ENCODE assay signal across 18 cellular contexts in genomic region chr14:29738056-29738455, GRCh38.
DNase-seq lines count a peak whose midpoint lies in the region; ATAC-seq and TF ChIP-seq lines count a peak whose summit lies in the region.
"Had no signal": no experiment of that assay in that cellular context is flagged by ENCODE, and none has a peak within 500 bp of the region (broad histone marks: within the 10 kb centered on the region; RNA-seq: fewer than 3 reads in every experiment).

No MANE protein-coding gene starts in this region.

- TF ChIP-seq EP300 in sigmoid colon (IDR thresholded peaks at IDR 0.05): no peak

- no peak overlapping the region for H3K27ac ChIP-seq in MM.1S (ENCODE audit: low read length)
- peak overlapping the region in 3 of 4 donors; percentile 0 to 73 (median 49) for H3K27ac ChIP-seq in sigmoid colon
- H3K27ac ChIP-seq in naive thymus-derived CD4-positive, alpha-beta T cell (ENCODE audit: low read depth, low read length): no peak overlapping the region
- H3K27ac ChIP-seq: 22Rv1, A549, BLaER1 had no signal

- DNase-seq in NCI-H2029 treated with DMSO at 0.1 percent for 48 hours (lab: John Stamatoyannopoulos, UW) (peak; percentile 41), NCI-H2029 (lab: John Stamatoyannopoulos, UW) (no peak), MM.1S (peak; percentile 6), OCI-M1 (lab: John Stamatoyannopoulos, UW) (peak; percentile 33), sigmoid colon (no peak), CD14-positive monocyte (ENCODE audit: low spot score) (no peak)
- DNase-seq in naive thymus-derived CD4-positive, alpha-beta T cell: no peak
- no peak for DNase-seq in activated naive CD4-positive, alpha-beta T cell (lab: John Stamatoyannopoulos, UW)
- DNase-seq: Calu3; CD8-positive, alpha-beta T cell; DMS79 treated with DMSO at 0.1 percent for 48 hours; GF-D8; GOT3; H7 had no signal

- H3K27me3 Mint-ChIP-seq in naive thymus-derived CD4-positive, alpha-beta T cell: no peaks in the 10 kb centered on the region
- no peaks in the 10 kb centered on the region for H3K27me3 Mint-ChIP-seq in CD14-positive monocyte (ENCODE audit: low read depth in 3 of 3)

- H3K4me3 Mint-ChIP-seq in naive thymus-derived CD4-positive, alpha-beta T cell: no peak overlapping the region
- no peak overlapping the region for H3K4me3 Mint-ChIP-seq in CD14-positive monocyte
- H3K4me3 Mint-ChIP-seq: CD8-positive, alpha-beta T cell had no signal

- no peaks in the 10 kb centered on the region for H3K36me3 Mint-ChIP-seq in naive thymus-derived CD4-positive, alpha-beta T cell
- H3K36me3 Mint-ChIP-seq in CD14-positive monocyte: no peaks in the 10 kb centered on the region
- H3K36me3 Mint-ChIP-seq: CD8-positive, alpha-beta T cell had no signal

- H3K4me1 ChIP-seq in MM.1S (ENCODE audit: low read length): peaks cover 10% of the 10 kb centered on the region; the same call in 1 of the 2 replicates
- peaks cover 0 to 67% (median 47%) of the 10 kb centered on the region in 4 donors for H3K4me1 ChIP-seq in sigmoid colon
- H3K4me1 ChIP-seq in naive thymus-derived CD4-positive, alpha-beta T cell (ENCODE audit: control insufficient read depth in 2 of 2, insufficient read depth in 2 of 2, low read length in 2 of 2): no peaks in the 10 kb centered on the region
- H3K4me1 ChIP-seq: A549, BLaER1 had no signal

- H3K9ac ChIP-seq in MM.1S (ENCODE audit: low read length): no peak overlapping the region
- H3K9ac ChIP-seq: BLaER1 had no signal

- TF ChIP-seq CTCF in MM.1S (IDR thresholded peaks at IDR 0.05; ENCODE audit: low read length) (no peak), sigmoid colon (IDR thresholded peaks at IDR 0.05) (no peak), CD14-positive monocyte (IDR thresholded peaks at IDR 0.05) (no peak)

- H3K9me3 ChIP-seq in MM.1S (replicated peaks; ENCODE audit: insufficient read depth, low read length) (no peaks in the 10 kb centered on the region), sigmoid colon (no peaks in the 10 kb centered on the region)
- H3K9me3 ChIP-seq in naive thymus-derived CD4-positive, alpha-beta T cell (ENCODE audit: control insufficient read depth in 2 of 3, low read length in 3 of 3): no peaks in the 10 kb centered on the region
- H3K9me3 ChIP-seq: A549, BLaER1 had no signal

- no peak overlapping the region for H3K27ac Mint-ChIP-seq in naive thymus-derived CD4-positive, alpha-beta T cell
- no peak overlapping the region for H3K27ac Mint-ChIP-seq in CD14-positive monocyte
- H3K27ac Mint-ChIP-seq: CD8-positive, alpha-beta T cell had no signal

- H3K27me3 ChIP-seq in MM.1S (replicated peaks; ENCODE audit: insufficient read depth, low read length): no peaks in the 10 kb centered on the region
- H3K27me3 ChIP-seq in sigmoid colon: no peaks in the 10 kb centered on the region
- no peaks in the 10 kb centered on the region for H3K27me3 ChIP-seq in naive thymus-derived CD4-positive, alpha-beta T cell (ENCODE audit: control insufficient read depth in 2 of 2, insufficient read depth in 2 of 2, low read length in 2 of 2)
- H3K27me3 ChIP-seq: BLaER1 had no signal

- no peaks in the 10 kb centered on the region for H3K4me1 Mint-ChIP-seq in naive thymus-derived CD4-positive, alpha-beta T cell
- no peaks in the 10 kb centered on the region for H3K4me1 Mint-ChIP-seq in CD14-positive monocyte

- no peaks in the 10 kb centered on the region for H3K9me2 ChIP-seq in MM.1S (replicated peaks; ENCODE audit: insufficient read depth, low read length)

- POLR2A ChIA-PET in naive thymus-derived CD4-positive, alpha-beta T cell (lab: Charles Lee): no interaction called here

- no peaks in the 10 kb centered on the region for H3K79me2 ChIP-seq in MM.1S (ENCODE audit: low read length)

- H2AFZ ChIP-seq in MM.1S (ENCODE audit: low read length): no peak overlapping the region

- H3K4me3 ChIP-seq in MM.1S (ENCODE audit: low read length) (no peak overlapping the region), sigmoid colon (no peak overlapping the region)
- no peak overlapping the region for H3K4me3 ChIP-seq in naive thymus-derived CD4-positive, alpha-beta T cell (ENCODE audit: low read length)
- H3K4me3 ChIP-seq: A549, BLaER1 had no signal

- no peaks in the 10 kb centered on the region for H4K20me1 ChIP-seq in MM.1S (ENCODE audit: insufficient read depth, low read length)
- H4K20me1 ChIP-seq: BLaER1 had no signal

- whole genome bisulfite sequencing in sigmoid colon, 2 donors: 64 to 85% methylated on average over 1 of the region's 1 CpG

- TF ChIP-seq POLR2A in sigmoid colon (IDR thresholded peaks at IDR 0.05): no peak

- H3K36me3 ChIP-seq in MM.1S (replicated peaks; ENCODE audit: insufficient read depth, low read length): no peaks in the 10 kb centered on the region
- no peaks in the 10 kb centered on the region for H3K36me3 ChIP-seq in sigmoid colon
- H3K36me3 ChIP-seq in naive thymus-derived CD4-positive, alpha-beta T cell (ENCODE audit: control insufficient read depth in 2 of 3, insufficient read depth in 3 of 3, low read length in 3 of 3): no peaks in the 10 kb centered on the region
- H3K36me3 ChIP-seq: BLaER1 had no signal

- peaks cover 0 to 14% (median 4%) of the 10 kb centered on the region in 11 donors for H3K9me3 Mint-ChIP-seq in naive thymus-derived CD4-positive, alpha-beta T cell
- peaks cover 0 to 9% (median 3%) of the 10 kb centered on the region in 7 donors for H3K9me3 Mint-ChIP-seq in CD14-positive monocyte

- peak overlapping the region; percentile 32; the same call in 1 of the 2 replicates for H3K4me2 ChIP-seq in MM.1S (ENCODE audit: low read depth, low read length)
- H3K4me2 ChIP-seq: A549, BLaER1 had no signal

- no peak for ATAC-seq in naive thymus-derived CD4-positive, alpha-beta T cell
- ATAC-seq: A549; CD8-positive, alpha-beta T cell; HCT116 had no signal

- H3F3A ChIP-seq in MM.1S (ENCODE audit: insufficient read depth, low read length): no peaks in the 10 kb centered on the region

- intact Hi-C loops in sigmoid colon (cut with DNase I) (no loop called here), CD14-positive monocyte (cut with micrococcal nuclease) (no loop called here)
- intact Hi-C loops in naive thymus-derived CD4-positive, alpha-beta T cell (cut with micrococcal nuclease): no loop called here

- CTCF ChIA-PET in naive thymus-derived CD4-positive, alpha-beta T cell (lab: Charles Lee): no interaction called here

Comparison
In these comparisons a context has a peak if more than half of its experiments do, and no peak if none do; other contexts are left out.
1. DNase-seq: peak in NCI-H2029 treated with DMSO at 0.1 percent for 48 hours (single experiment), MM.1S (single experiment) and OCI-M1 (single experiment); none in NCI-H2029 (single experiment), sigmoid colon (single experiment), naive thymus-derived CD4-positive, alpha-beta T cell (0 of 9), CD14-positive monocyte (single experiment) and activated naive CD4-positive, alpha-beta T cell (0 of 4).
2. H3K27ac ChIP-seq: peak in sigmoid colon (3 of 4); none in MM.1S (single experiment) and naive thymus-derived CD4-positive, alpha-beta T cell (single experiment).